1 cellular context compared by ENCODE assay signal in the genomic region with DNA sequence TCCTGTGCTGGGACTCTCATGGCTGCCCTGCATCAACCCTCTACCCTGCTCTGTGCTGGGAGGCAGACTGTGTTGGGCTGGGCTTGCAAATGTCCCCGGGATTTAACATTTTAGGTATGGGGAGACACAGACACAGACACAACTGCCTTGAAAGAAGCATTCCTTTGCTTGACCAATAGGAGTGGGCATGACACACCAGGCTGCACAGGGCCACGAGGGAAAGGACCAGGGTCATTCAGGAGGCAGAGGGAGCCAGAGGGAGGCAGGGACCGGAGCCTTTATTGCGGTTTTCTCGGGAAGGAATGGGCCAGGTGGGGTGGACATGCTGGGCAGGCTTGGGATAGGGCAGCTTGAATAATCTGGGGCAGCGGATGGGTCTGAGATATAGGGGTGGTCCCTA.
TF ChIP-seq lines count a peak whose summit lies in the region.

No MANE protein-coding gene starts in this region.

TF ChIP-seq in IMR-90, 13 proteins besides CTCF, POLR2A, EP300 and RAD21:
- TF ChIP-seq, protein P1, sequence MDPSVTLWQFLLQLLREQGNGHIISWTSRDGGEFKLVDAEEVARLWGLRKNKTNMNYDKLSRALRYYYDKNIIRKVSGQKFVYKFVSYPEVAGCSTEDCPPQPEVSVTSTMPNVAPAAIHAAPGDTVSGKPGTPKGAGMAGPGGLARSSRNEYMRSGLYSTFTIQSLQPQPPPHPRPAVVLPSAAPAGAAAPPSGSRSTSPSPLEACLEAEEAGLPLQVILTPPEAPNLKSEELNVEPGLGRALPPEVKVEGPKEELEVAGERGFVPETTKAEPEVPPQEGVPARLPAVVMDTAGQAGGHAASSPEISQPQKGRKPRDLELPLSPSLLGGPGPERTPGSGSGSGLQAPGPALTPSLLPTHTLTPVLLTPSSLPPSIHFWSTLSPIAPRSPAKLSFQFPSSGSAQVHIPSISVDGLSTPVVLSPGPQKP (IDR thresholded peaks at IDR 0.05; ENCODE audit: borderline replicate concordance, low read depth, low read length) = no peak
- no peak for TF ChIP-seq FOS (IDR thresholded peaks at IDR 0.05; ENCODE audit: low read depth, low read length)
- no peak for TF ChIP-seq MXI1 (IDR thresholded peaks at IDR 0.05; ENCODE audit: borderline replicate concordance, low read depth, low read length)
- TF ChIP-seq USF2 (IDR thresholded peaks at IDR 0.05; ENCODE audit: low read depth, low read length) = no peak
- no peak for TF ChIP-seq CHD1 (IDR thresholded peaks at IDR 0.05; ENCODE audit: low read depth, low read length)
- TF ChIP-seq RFX5 (IDR thresholded peaks at IDR 0.05; ENCODE audit: low read depth, low read length) = no peak
- no peak for TF ChIP-seq MAFK (IDR thresholded peaks at IDR 0.05; ENCODE audit: low read depth, low read length)
- no peak for TF ChIP-seq BHLHE40 (IDR thresholded peaks at IDR 0.05; ENCODE audit: low read depth, low read length)
- no peak for TF ChIP-seq SMC3 (IDR thresholded peaks at IDR 0.05; ENCODE audit: low read depth, low read length)
- TF ChIP-seq NFE2L2 (IDR thresholded peaks at IDR 0.05; ENCODE audit: low read depth, low read length) = no peak
- no peak for TF ChIP-seq MAZ (IDR thresholded peaks at IDR 0.05; ENCODE audit: borderline replicate concordance, low read depth, low read length)
- no peak for TF ChIP-seq CEBPB (IDR thresholded peaks at IDR 0.05; ENCODE audit: low read depth, low read length)
